In the genomic region with DNA sequence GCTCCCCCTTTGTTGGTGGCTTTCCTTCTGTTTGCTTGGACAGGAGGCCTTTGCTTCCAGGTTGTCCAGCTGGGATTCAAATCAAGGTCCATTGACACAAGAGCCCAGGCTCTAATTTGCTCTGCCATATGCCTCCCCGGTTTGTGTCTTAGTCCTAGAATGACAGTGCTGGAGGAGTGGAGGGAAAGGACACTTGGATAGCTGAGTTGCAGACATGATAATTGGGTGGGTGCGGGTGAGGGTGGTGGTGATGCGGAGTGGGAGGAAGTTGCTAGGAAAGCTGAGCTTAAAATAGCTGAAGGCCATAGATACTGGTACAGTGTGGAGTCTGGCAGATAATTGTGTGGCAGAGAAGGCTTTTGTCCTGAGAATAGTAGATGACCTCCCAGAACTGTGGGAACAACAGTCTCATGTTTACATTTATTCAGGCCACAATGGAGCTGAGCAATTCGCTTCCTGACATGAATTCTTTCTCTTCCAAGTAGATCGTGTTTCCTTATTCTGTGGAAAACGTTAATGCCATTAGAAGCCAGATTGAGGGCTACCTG, we compare ENCODE assay signal across 9 cellular contexts. TPM values are rescaled to one million over a fixed set of nuclear protein-coding genes. Genes with fewer than 3 reads are reported as not detected.
DNase-seq lines count a peak whose midpoint lies in the region; ATAC-seq and TF ChIP-seq lines count a peak whose summit lies in the region.
"Had no signal": no experiment of that assay in that cellular context is flagged by ENCODE, and none has a peak within 500 bp of the region (broad histone marks: within the 10 kb centered on the region; RNA-seq: fewer than 3 reads in every experiment).

No MANE protein-coding gene starts in this region.

- TF ChIP-seq CTCF in ascending aorta (IDR thresholded peaks at IDR 0.05), result no peak

- H3K9me3 ChIP-seq in naive thymus-derived CD4-positive, alpha-beta T cell (ENCODE audit: control insufficient read depth in 2 of 3, low read length in 3 of 3), result peaks cover 0 to 22% (median 15%) of the 10 kb centered on the region in 3 experiments
- peaks cover 13 to 25% of the 10 kb centered on the region in 2 donors for H3K9me3 ChIP-seq in ascending aorta

- H3K27ac Mint-ChIP-seq in naive thymus-derived CD4-positive, alpha-beta T cell, result peak overlapping the region; percentile 2 to 84 (median 55)

- H3K27me3 Mint-ChIP-seq in naive thymus-derived CD4-positive, alpha-beta T cell, result no peaks in the 10 kb centered on the region

- H3K4me3 Mint-ChIP-seq in naive thymus-derived CD4-positive, alpha-beta T cell, result peak overlapping the region in 6 of 10 donors; percentile 1 to 65 (median 24)

- peaks cover 0 to 14% (median 0%) of the 10 kb centered on the region in 3 experiments for H3K36me3 ChIP-seq in naive thymus-derived CD4-positive, alpha-beta T cell (ENCODE audit: control insufficient read depth in 2 of 3, insufficient read depth in 3 of 3, low read length in 3 of 3)
- H3K36me3 ChIP-seq in ascending aorta, result peaks cover 3 to 4% of the 10 kb centered on the region in 2 donors

- H3K4me1 ChIP-seq in naive thymus-derived CD4-positive, alpha-beta T cell (ENCODE audit: control insufficient read depth in 2 of 2, insufficient read depth in 2 of 2, low read length in 2 of 2), result peaks cover 0 to 19% of the 10 kb centered on the region in 2 donors
- peaks cover 5 to 24% of the 10 kb centered on the region in 2 donors for H3K4me1 ChIP-seq in ascending aorta

- CTCF ChIA-PET in naive thymus-derived CD4-positive, alpha-beta T cell (lab: Charles Lee), result no interaction called here

- H3K4me3 ChIP-seq in naive thymus-derived CD4-positive, alpha-beta T cell (ENCODE audit: low read length), result no peak overlapping the region
- H3K4me3 ChIP-seq in ascending aorta, result no peak overlapping the region

- H3K4me1 Mint-ChIP-seq in naive thymus-derived CD4-positive, alpha-beta T cell, result peaks cover 30 to 66% (median 52%) of the 10 kb centered on the region in 7 donors

- peak; percentile 85 for DNase-seq in DMS153 treated with DMSO at 0.1 percent for 48 hours (lab: John Stamatoyannopoulos, UW; ENCODE audit: unreplicated experiment)
- DNase-seq in NCI-H345 (lab: John Stamatoyannopoulos, UW), result peak; percentile 50
- peak in 3 of 61 donors; percentile 21 to 90 (median 73) for DNase-seq in caudate nucleus (lab: John Stamatoyannopoulos, UW)
- no peak for DNase-seq in naive thymus-derived CD4-positive, alpha-beta T cell
- DNase-seq in NCI-H226, result no peak
- DNase-seq in ascending aorta (ENCODE audit: low spot score in 2 of 2), result no peak
- DNase-seq in GM03348 (ENCODE audit: low spot score), result no peak
- DNase-seq in NCI-H510A treated with DMSO at 0.1 percent for 48 hours (lab: John Stamatoyannopoulos, UW), result no peak
- DNase-seq: activated CD4-positive, alpha-beta T cell treated with anti-CD3 and anti-CD28 coated beads, Interleukin-2, amount 50 U/mL, for 48 hours had no signal

- POLR2A ChIA-PET in naive thymus-derived CD4-positive, alpha-beta T cell (lab: Charles Lee), result interaction anchor here (1.2 kb wide), 1 partner anchor 24 kb away, joined by 3 read pairs; the partner anchor contains the start of gene SEC14L1

- H3K36me3 Mint-ChIP-seq in naive thymus-derived CD4-positive, alpha-beta T cell, result peaks cover 11 to 64% (median 35%) of the 10 kb centered on the region in 5 donors

- peaks cover 0 to 40% (median 14%) of the 10 kb centered on the region in 11 donors for H3K9me3 Mint-ChIP-seq in naive thymus-derived CD4-positive, alpha-beta T cell

- no peak for ATAC-seq in naive thymus-derived CD4-positive, alpha-beta T cell

- H3K27ac ChIP-seq in caudate nucleus (ENCODE audit: low read depth, low read length) (peak overlapping the region; percentile 37), ascending aorta (no peak overlapping the region)
- H3K27ac ChIP-seq in naive thymus-derived CD4-positive, alpha-beta T cell (ENCODE audit: low read depth, low read length), result peak overlapping the region; percentile 26

- intact Hi-C loops in naive thymus-derived CD4-positive, alpha-beta T cell (cut with micrococcal nuclease), result no loop called here
- intact Hi-C loops in ascending aorta (cut with DNase I), result no loop called here

- H3K27me3 ChIP-seq in naive thymus-derived CD4-positive, alpha-beta T cell (ENCODE audit: control insufficient read depth in 2 of 2, insufficient read depth in 2 of 2, low read length in 2 of 2), result no peaks in the 10 kb centered on the region
- H3K27me3 ChIP-seq in ascending aorta, result no peaks in the 10 kb centered on the region

RNA-seq across cellular contexts. Expression of gene SEC14L1, which starts 23.8 kb away (rescaled TPM):
- total RNA-seq in naive thymus-derived CD4-positive, alpha-beta T cell, result 100 to 1,000 TPM in 1 of 5 experiments, 10 to 100 TPM in 4; 25.0 to 103 (median 77.3) TPM
- polyA plus RNA-seq in naive thymus-derived CD4-positive, alpha-beta T cell, result 1 to 10 TPM; 7.0 to 10.0 TPM
- 176 TPM for total RNA-seq in ascending aorta

Comparison
In these comparisons a context has a peak if more than half of its experiments do, and no peak if none do; other contexts are left out.
1. DNase-seq: peak in DMS153 treated with DMSO at 0.1 percent for 48 hours (single experiment) and NCI-H345 (single experiment); none in naive thymus-derived CD4-positive, alpha-beta T cell (0 of 9), NCI-H226 (single experiment), ascending aorta (0 of 2), GM03348 (single experiment) and NCI-H510A treated with DMSO at 0.1 percent for 48 hours (single experiment).
2. H3K27ac ChIP-seq: peak in caudate nucleus (single experiment) and naive thymus-derived CD4-positive, alpha-beta T cell (single experiment); none in ascending aorta (0 of 2).